ENCODE assay signal across 8 cellular contexts in genomic region chr17:57832711-57833596, GRCh38. TPM values are rescaled to one million over a fixed set of nuclear protein-coding genes. Genes with fewer than 3 reads are reported as not detected.
DNase-seq lines count a peak whose midpoint lies in the region; ATAC-seq and TF ChIP-seq lines count a peak whose summit lies in the region.

No MANE protein-coding gene starts in this region.

- no peak overlapping the region for H3K4me3 Mint-ChIP-seq in activated B cell treated with CpG ODN at 0.5 μM for 24 hours
- no peak overlapping the region for H3K4me3 Mint-ChIP-seq in central memory CD8-positive, alpha-beta T cell

- H3K27me3 Mint-ChIP-seq in activated B cell treated with CpG ODN at 0.5 μM for 24 hours: no peaks in the 10 kb centered on the region
- H3K27me3 Mint-ChIP-seq in central memory CD8-positive, alpha-beta T cell: no peaks in the 10 kb centered on the region

- POLR2A ChIA-PET in activated B cell treated with CpG ODN at 0.5 μM for 24 hours (lab: Charles Lee): no interaction called here

- H3K4me1 Mint-ChIP-seq in activated B cell treated with CpG ODN at 0.5 μM for 24 hours: no peaks in the 10 kb centered on the region
- H3K4me1 Mint-ChIP-seq in central memory CD8-positive, alpha-beta T cell: no peaks in the 10 kb centered on the region

- no peak overlapping the region for H3K27ac Mint-ChIP-seq in activated B cell treated with CpG ODN at 0.5 μM for 24 hours
- no peak overlapping the region for H3K27ac Mint-ChIP-seq in central memory CD8-positive, alpha-beta T cell (ENCODE audit: low read depth)

- DNase-seq in AG08395 (ENCODE audit: low spot score) (peak; percentile 83), NCI-H2171 treated with DMSO at 0.1 percent for 48 hours (lab: John Stamatoyannopoulos, UW) (peak; percentile 86), activated B cell treated with CpG ODN at 0.5 μM for 24 hours (peak; percentile 37), islet precursor cell (peak; percentile 90)
- DNase-seq in central memory CD8-positive, alpha-beta T cell (ENCODE audit: low spot score in 2 of 2): peak; percentile 26 to 41
- DNase-seq in stimulated activated CD4-positive, alpha-beta T cell treated with anti-CD3 and anti-CD28 coated beads, Interleukin-12 subunit alpha, Interleukin-12 subunit beta, amount 100 ng/mL, for 24 hours (ENCODE audit: low read depth in 2 of 2): peak; percentile 45 to 65

- CTCF ChIA-PET in activated B cell treated with CpG ODN at 0.5 μM for 24 hours (lab: Charles Lee): interaction anchor here (0.6 to 2.6 kb wide), 19 partner anchors 7 to 703 kb away, joined by 3 to 18 read pairs (median 4); no protein-coding TSS in a partner anchor

- ATAC-seq in GM21723 (IDR thresholded peaks at IDR 0.05; ENCODE audit: unreplicated experiment) (peak; percentile 55), activated B cell treated with CpG ODN at 0.5 μM for 24 hours (ENCODE audit: low read depth) (peak; percentile 74), HG03280 (IDR thresholded peaks at IDR 0.05; ENCODE audit: unreplicated experiment) (no peak)
- ATAC-seq in central memory CD8-positive, alpha-beta T cell (replicated peaks; ENCODE audit: extremely low read depth, poor library complexity, severe bottlenecking): peak; percentile 62

- peaks cover 8% of the 10 kb centered on the region for H3K36me3 Mint-ChIP-seq in activated B cell treated with CpG ODN at 0.5 μM for 24 hours (ENCODE audit: low read depth)
- H3K36me3 Mint-ChIP-seq in central memory CD8-positive, alpha-beta T cell (ENCODE audit: insufficient read depth): peaks cover 4% of the 10 kb centered on the region

- peak; percentile 65 for TF ChIP-seq CTCF in activated B cell treated with CpG ODN at 0.5 μM for 24 hours (IDR thresholded peaks at IDR 0.05)

- intact Hi-C loops in activated B cell treated with CpG ODN at 0.5 μM for 24 hours (cut with micrococcal nuclease): loop anchor here (1.0 to 5.0 kb wide), 3 partner anchors 236 to 702 kb away; no protein-coding TSS in a partner anchor

- H3K9me3 Mint-ChIP-seq in activated B cell treated with CpG ODN at 0.5 μM for 24 hours: no peaks in the 10 kb centered on the region
- no peaks in the 10 kb centered on the region for H3K9me3 Mint-ChIP-seq in central memory CD8-positive, alpha-beta T cell

RNA-seq across cellular contexts. Expression of gene MRPS23, which starts 16.9 kb away (rescaled TPM):
- total RNA-seq in activated B cell treated with CpG ODN at 0.5 μM for 24 hours: 37.9 and 47.4 TPM in 2 replicates

Comparison
In these comparisons a context has a peak if more than half of its experiments do, and no peak if none do; other contexts are left out.
1. DNase-seq: peak in every context shown above with its lines; median percentile 90 in islet precursor cell; 86 in NCI-H2171 treated with DMSO at 0.1 percent for 48 hours; 83 in AG08395; 55 in stimulated activated CD4-positive, alpha-beta T cell treated with anti-CD3 and anti-CD28 coated beads, Interleukin-12 subunit alpha, Interleukin-12 subunit beta, amount 100 ng/mL, for 24 hours; 37 in activated B cell treated with CpG ODN at 0.5 μM for 24 hours; 34 in central memory CD8-positive, alpha-beta T cell.